In genomic region chr7:84821671-84822534, GRCh38 we compare ENCODE assay signal across 1 cellular context.
TF ChIP-seq lines count a peak whose summit lies in the region.

No MANE protein-coding gene starts in this region.

TF ChIP-seq in K562, 482 proteins besides CTCF, POLR2A, EP300 and RAD21 (continued from another document and continues in another):
- TF ChIP-seq RBM39 (optimal IDR thresholded peaks at IDR 0.05; ENCODE audit: low read depth, low read length), result no peak
- no peak for TF ChIP-seq ZNF436 (CRISPR knock-in tag; IDR thresholded peaks at IDR 0.05)
- TF ChIP-seq E2F8 (IDR thresholded peaks at IDR 0.05; ENCODE audit: low read depth, partially characterized antibody), result no peak
- TF ChIP-seq ZNF586 (CRISPR knock-in tag; conservative IDR thresholded peaks at IDR 0.05), result peak; percentile 91
- peak; percentile 96 for TF ChIP-seq ILK (tag; IDR thresholded peaks at IDR 0.05; ENCODE audit: borderline replicate concordance, low read depth)
- TF ChIP-seq, protein P1, sequence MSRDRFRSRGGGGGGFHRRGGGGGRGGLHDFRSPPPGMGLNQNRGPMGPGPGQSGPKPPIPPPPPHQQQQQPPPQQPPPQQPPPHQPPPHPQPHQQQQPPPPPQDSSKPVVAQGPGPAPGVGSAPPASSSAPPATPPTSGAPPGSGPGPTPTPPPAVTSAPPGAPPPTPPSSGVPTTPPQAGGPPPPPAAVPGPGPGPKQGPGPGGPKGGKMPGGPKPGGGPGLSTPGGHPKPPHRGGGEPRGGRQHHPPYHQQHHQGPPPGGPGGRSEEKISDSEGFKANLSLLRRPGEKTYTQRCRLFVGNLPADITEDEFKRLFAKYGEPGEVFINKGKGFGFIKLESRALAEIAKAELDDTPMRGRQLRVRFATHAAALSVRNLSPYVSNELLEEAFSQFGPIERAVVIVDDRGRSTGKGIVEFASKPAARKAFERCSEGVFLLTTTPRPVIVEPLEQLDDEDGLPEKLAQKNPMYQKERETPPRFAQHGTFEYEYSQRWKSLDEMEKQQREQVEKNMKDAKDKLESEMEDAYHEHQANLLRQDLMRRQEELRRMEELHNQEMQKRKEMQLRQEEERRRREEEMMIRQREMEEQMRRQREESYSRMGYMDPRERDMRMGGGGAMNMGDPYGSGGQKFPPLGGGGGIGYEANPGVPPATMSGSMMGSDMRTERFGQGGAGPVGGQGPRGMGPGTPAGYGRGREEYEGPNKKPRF (IDR thresholded peaks at IDR 0.05; ENCODE audit: low read depth, low read length), result no peak
- no peak for TF ChIP-seq PREB (CRISPR knock-in tag; IDR thresholded peaks at IDR 0.05)
- no peak for TF ChIP-seq BMI1 (IDR thresholded peaks at IDR 0.05; ENCODE audit: low read length)
- TF ChIP-seq, protein P2, sequence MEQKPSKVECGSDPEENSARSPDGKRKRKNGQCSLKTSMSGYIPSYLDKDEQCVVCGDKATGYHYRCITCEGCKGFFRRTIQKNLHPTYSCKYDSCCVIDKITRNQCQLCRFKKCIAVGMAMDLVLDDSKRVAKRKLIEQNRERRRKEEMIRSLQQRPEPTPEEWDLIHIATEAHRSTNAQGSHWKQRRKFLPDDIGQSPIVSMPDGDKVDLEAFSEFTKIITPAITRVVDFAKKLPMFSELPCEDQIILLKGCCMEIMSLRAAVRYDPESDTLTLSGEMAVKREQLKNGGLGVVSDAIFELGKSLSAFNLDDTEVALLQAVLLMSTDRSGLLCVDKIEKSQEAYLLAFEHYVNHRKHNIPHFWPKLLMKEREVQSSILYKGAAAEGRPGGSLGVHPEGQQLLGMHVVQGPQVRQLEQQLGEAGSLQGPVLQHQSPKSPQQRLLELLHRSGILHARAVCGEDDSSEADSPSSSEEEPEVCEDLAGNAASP (IDR thresholded peaks at IDR 0.05), result no peak
- no peak for TF ChIP-seq REST (CRISPR knock-in tag; IDR thresholded peaks at IDR 0.05; ENCODE audit: low read depth)
- TF ChIP-seq, protein P3, sequence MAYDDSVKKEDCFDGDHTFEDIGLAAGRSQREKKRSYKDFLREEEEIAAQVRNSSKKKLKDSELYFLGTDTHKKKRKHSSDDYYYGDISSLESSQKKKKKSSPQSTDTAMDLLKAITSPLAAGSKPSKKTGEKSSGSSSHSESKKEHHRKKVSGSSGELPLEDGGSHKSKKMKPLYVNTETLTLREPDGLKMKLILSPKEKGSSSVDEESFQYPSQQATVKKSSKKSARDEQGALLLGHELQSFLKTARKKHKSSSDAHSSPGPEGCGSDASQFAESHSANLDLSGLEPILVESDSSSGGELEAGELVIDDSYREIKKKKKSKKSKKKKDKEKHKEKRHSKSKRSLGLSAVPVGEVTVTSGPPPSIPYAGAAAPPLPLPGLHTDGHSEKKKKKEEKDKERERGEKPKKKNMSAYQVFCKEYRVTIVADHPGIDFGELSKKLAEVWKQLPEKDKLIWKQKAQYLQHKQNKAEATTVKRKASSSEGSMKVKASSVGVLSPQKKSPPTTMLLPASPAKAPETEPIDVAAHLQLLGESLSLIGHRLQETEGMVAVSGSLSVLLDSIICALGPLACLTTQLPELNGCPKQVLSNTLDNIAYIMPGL (CRISPR knock-in tag; IDR thresholded peaks at IDR 0.05), result no peak
- no peak for TF ChIP-seq FOXJ3 (CRISPR knock-in tag; IDR thresholded peaks at IDR 0.05)
- TF ChIP-seq NFIX (CRISPR knock-in tag; IDR thresholded peaks at IDR 0.05; ENCODE audit: low read depth), result no peak
- TF ChIP-seq DACH1 (IDR thresholded peaks at IDR 0.05; ENCODE audit: partially characterized antibody), result no peak
- TF ChIP-seq YY1 (IDR thresholded peaks at IDR 0.05; ENCODE audit: borderline replicate concordance in 1 of 3, control insufficient read depth in 1 of 3, extremely low read depth in 1 of 3, insufficient read depth in 3 of 3, insufficient read length in 1 of 3, insufficient replicate concordance in 2 of 3, low read depth in 1 of 3, low read length in 2 of 3), result peak in 1 of 3 experiments; percentile 60
- TF ChIP-seq ZBTB7A (IDR thresholded peaks at IDR 0.05; ENCODE audit: borderline replicate concordance, control insufficient read depth, low read depth, low read length), result no peak
- TF ChIP-seq, protein P4, sequence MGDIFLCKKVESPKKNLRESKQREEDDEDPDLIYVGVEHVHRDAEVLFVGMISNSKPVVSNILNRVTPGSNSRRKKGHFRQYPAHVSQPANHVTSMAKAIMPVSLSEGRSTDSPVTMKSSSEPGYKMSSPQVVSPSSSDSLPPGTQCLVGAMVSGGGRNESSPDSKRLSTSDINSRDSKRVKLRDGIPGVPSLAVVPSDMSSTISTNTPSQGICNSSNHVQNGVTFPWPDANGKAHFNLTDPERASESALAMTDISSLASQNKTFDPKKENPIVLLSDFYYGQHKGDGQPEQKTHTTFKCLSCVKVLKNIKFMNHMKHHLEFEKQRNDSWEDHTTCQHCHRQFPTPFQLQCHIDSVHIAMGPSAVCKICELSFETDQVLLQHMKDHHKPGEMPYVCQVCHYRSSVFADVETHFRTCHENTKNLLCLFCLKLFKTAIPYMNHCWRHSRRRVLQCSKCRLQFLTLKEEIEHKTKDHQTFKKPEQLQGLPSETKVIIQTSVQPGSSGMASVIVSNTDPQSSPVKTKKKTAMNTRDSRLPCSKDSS (IDR thresholded peaks at IDR 0.05; ENCODE audit: low read depth, partially characterized antibody), result no peak
- TF ChIP-seq MAFK (IDR thresholded peaks at IDR 0.05; ENCODE audit: low read length), result no peak
- TF ChIP-seq ZFP91 (CRISPR knock-in tag; IDR thresholded peaks at IDR 0.05), result no peak
- no peak for TF ChIP-seq CTCFL (IDR thresholded peaks at IDR 0.05; ENCODE audit: borderline replicate concordance, insufficient read depth, low read depth, low read length, poor library complexity, severe bottlenecking)
- TF ChIP-seq HNRNPL (IDR thresholded peaks at IDR 0.05; ENCODE audit: low read depth, low read length), result no peak
- no peak for TF ChIP-seq BCL6 (CRISPR knock-in tag; IDR thresholded peaks at IDR 0.05)
- TF ChIP-seq ZC3H8 (IDR thresholded peaks at IDR 0.05), result no peak
- TF ChIP-seq, protein P5, sequence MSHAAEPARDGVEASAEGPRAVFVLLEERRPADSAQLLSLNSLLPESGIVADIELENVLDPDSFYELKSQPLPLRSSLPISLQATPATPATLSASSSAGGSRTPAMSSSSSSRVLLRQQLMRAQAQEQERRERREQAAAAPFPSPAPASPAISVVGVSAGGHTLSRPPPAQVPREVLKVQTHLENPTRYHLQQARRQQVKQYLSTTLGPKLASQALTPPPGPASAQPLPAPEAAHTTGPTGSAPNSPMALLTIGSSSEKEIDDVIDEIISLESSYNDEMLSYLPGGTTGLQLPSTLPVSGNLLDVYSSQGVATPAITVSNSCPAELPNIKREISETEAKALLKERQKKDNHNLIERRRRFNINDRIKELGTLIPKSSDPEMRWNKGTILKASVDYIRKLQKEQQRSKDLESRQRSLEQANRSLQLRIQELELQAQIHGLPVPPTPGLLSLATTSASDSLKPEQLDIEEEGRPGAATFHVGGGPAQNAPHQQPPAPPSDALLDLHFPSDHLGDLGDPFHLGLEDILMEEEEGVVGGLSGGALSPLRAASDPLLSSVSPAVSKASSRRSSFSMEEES (CRISPR knock-in tag; IDR thresholded peaks at IDR 0.05), result peak; percentile 17; the same call in 1 of the 2 replicates
- TF ChIP-seq CBX2 (IDR thresholded peaks at IDR 0.05; ENCODE audit: insufficient read depth, low read length, poor library complexity, severe bottlenecking), result no peak
- TF ChIP-seq, protein P6, sequence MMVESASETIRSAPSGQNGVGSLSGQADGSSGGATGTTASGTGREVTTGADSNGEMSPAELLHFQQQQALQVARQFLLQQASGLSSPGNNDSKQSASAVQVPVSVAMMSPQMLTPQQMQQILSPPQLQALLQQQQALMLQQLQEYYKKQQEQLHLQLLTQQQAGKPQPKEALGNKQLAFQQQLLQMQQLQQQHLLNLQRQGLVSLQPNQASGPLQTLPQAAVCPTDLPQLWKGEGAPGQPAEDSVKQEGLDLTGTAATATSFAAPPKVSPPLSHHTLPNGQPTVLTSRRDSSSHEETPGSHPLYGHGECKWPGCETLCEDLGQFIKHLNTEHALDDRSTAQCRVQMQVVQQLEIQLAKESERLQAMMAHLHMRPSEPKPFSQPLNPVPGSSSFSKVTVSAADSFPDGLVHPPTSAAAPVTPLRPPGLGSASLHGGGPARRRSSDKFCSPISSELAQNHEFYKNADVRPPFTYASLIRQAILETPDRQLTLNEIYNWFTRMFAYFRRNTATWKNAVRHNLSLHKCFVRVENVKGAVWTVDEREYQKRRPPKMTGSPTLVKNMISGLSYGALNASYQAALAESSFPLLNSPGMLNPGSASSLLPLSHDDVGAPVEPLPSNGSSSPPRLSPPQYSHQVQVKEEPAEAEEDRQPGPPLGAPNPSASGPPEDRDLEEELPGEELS (CRISPR knock-in tag; IDR thresholded peaks at IDR 0.05; ENCODE audit: borderline replicate concordance), result no peak
- no peak for TF ChIP-seq ZFX (CRISPR knock-in tag; IDR thresholded peaks at IDR 0.05)
